Comparison of ENCODE assay signal across 17 cellular contexts in the genomic region with DNA sequence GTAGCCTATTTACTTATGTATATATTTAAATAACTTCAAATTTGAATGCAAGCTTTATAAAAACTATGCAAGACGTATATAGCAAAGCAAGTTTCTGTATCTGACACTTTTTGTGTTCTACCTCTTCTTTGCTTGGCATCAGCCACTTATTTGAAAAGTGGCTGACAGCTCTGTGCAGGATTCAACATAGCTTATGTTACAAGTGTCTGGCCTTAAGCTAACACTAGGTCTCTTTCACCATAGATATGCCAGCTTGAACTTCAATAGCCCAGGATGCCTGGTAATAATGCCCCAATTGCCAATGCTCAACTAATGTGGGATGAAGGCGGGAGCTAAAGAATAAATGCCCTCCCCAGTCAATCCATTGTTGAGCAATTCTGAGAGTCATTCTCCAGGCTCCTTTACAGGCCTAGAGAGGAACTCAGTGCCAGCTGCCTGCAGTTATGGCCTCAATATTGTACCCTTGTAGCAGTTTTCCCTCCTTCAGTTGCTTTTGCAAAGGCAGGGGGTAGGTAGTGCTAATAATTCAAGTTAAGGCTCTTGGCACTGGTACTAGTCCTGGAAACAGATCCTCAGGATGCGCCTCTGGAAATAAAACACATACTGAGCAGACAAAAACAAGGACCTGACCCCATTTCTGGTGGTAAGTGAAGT.
DNase-seq lines count a peak whose midpoint lies in the region; ATAC-seq and TF ChIP-seq lines count a peak whose summit lies in the region.
"Had no signal": no experiment of that assay in that cellular context is flagged by ENCODE, and none has a peak within 500 bp of the region (broad histone marks: within the 10 kb centered on the region; RNA-seq: fewer than 3 reads in every experiment).

No MANE protein-coding gene starts in this region.

- H3F3A ChIP-seq in neural progenitor cell (ENCODE audit: low read depth): no peaks in the 10 kb centered on the region

- DNase-seq in SK-N-MC (ENCODE audit: low read depth, low spot score): no peak
- no peak for DNase-seq in left cardiac atrium
- DNase-seq in neural progenitor cell (ENCODE audit: low spot score): no peak
- no peak for DNase-seq in activated CD8-positive, alpha-beta T cell treated with anti-CD3 and anti-CD28 coated beads for 36 hours
- DNase-seq in stimulated activated CD4-positive, alpha-beta T cell treated with anti-CD3 and anti-CD28 coated beads, Interleukin-12 subunit alpha, Interleukin-12 subunit beta, amount 100 ng/mL, for 4 hours: no peak
- DNase-seq in stimulated activated naive CD4-positive, alpha-beta T cell treated with Interleukin-2 at 50 U/mL for 16 hours (lab: John Stamatoyannopoulos, UW): no peak
- DNase-seq: CD8-positive, alpha-beta memory T cell; DND-41; H7; NCI-H1417 treated with DMSO at 0.1 percent for 48 hours; NCI-H1930; NCI-H510A; NCI-H748 treated with DMSO at 0.1 percent for 48 hours; SHP77 treated with DMSO at 0.1 percent for 48 hours had no signal

- no peaks in the 10 kb centered on the region for H4K20me1 ChIP-seq in neural progenitor cell (ENCODE audit: low read depth)

- H3K36me3 ChIP-seq in SK-N-MC (ENCODE audit: insufficient read depth, low read length): no peaks in the 10 kb centered on the region
- H3K36me3 ChIP-seq in neural progenitor cell: no peaks in the 10 kb centered on the region

- intact Hi-C loops in left cardiac atrium (cut with DNase I): no loop called here
- intact Hi-C loops in activated CD8-positive, alpha-beta T cell treated with anti-CD3 and anti-CD28 coated beads for 36 hours (cut with micrococcal nuclease): no loop called here

- H3K4me1 ChIP-seq in neural progenitor cell: peaks cover 6% of the 10 kb centered on the region

- H3K9me3 Mint-ChIP-seq in neural progenitor cell: no peaks in the 10 kb centered on the region
- peaks cover 2% of the 10 kb centered on the region for H3K9me3 Mint-ChIP-seq in activated CD8-positive, alpha-beta T cell treated with anti-CD3 and anti-CD28 coated beads for 36 hours

- H3K4me2 ChIP-seq in neural progenitor cell: no peak overlapping the region

- H3K27ac ChIP-seq in SK-N-MC (peak overlapping the region; percentile 57), neural progenitor cell (no peak overlapping the region)
- H3K27ac ChIP-seq: HL-60 had no signal

- H3K4me3 Mint-ChIP-seq in neural progenitor cell: no peak overlapping the region
- no peak overlapping the region for H3K4me3 Mint-ChIP-seq in activated CD8-positive, alpha-beta T cell treated with anti-CD3 and anti-CD28 coated beads for 36 hours
- H3K4me3 Mint-ChIP-seq: CD8-positive, alpha-beta memory T cell; HFFc6 had no signal

- no peak overlapping the region for H2AFZ ChIP-seq in neural progenitor cell (replicated peaks)

- H3K79me2 ChIP-seq in neural progenitor cell (ENCODE audit: low read depth): no peaks in the 10 kb centered on the region

- TF ChIP-seq EP300 in Ishikawa (IDR thresholded peaks at IDR 0.05; ENCODE audit: borderline replicate concordance): no peak

- no peaks in the 10 kb centered on the region for H3K36me3 Mint-ChIP-seq in neural progenitor cell
- H3K36me3 Mint-ChIP-seq in activated CD8-positive, alpha-beta T cell treated with anti-CD3 and anti-CD28 coated beads for 36 hours (ENCODE audit: low read depth): no peaks in the 10 kb centered on the region

- no peaks in the 10 kb centered on the region for H3K27me3 ChIP-seq in neural progenitor cell

- no peak for TF ChIP-seq RAD21 in Ishikawa (IDR thresholded peaks at IDR 0.05; ENCODE audit: low read depth)

- ATAC-seq in left cardiac atrium: peak; percentile 44 to 86
- ATAC-seq in activated CD8-positive, alpha-beta T cell treated with anti-CD3 and anti-CD28 coated beads for 36 hours: no peak

- no peak for TF ChIP-seq CTCF in neural progenitor cell (IDR thresholded peaks at IDR 0.05)
- no peak for TF ChIP-seq CTCF in activated CD8-positive, alpha-beta T cell treated with anti-CD3 and anti-CD28 coated beads for 36 hours (IDR thresholded peaks at IDR 0.05)

- no peak overlapping the region for H3K9ac ChIP-seq in SK-N-MC (ENCODE audit: insufficient read length)
- H3K9ac ChIP-seq in neural progenitor cell: no peak overlapping the region

- peaks cover 33% of the 10 kb centered on the region for H3K4me1 Mint-ChIP-seq in neural progenitor cell
- H3K4me1 Mint-ChIP-seq in activated CD8-positive, alpha-beta T cell treated with anti-CD3 and anti-CD28 coated beads for 36 hours (ENCODE audit: low read depth): no peaks in the 10 kb centered on the region
- H3K4me1 Mint-ChIP-seq: CD8-positive, alpha-beta memory T cell had no signal

- peak overlapping the region; percentile 28; the same call in 1 of the 2 replicates for H3K4me3 ChIP-seq in SK-N-MC
- no peak overlapping the region for H3K4me3 ChIP-seq in neural progenitor cell

- peaks cover 2% of the 10 kb centered on the region for H3K27me3 Mint-ChIP-seq in neural progenitor cell (ENCODE audit: insufficient read depth, low read depth)
- no peaks in the 10 kb centered on the region for H3K27me3 Mint-ChIP-seq in activated CD8-positive, alpha-beta T cell treated with anti-CD3 and anti-CD28 coated beads for 36 hours
- H3K27me3 Mint-ChIP-seq: CD8-positive, alpha-beta memory T cell had no signal

- CTCF ChIA-PET in activated CD8-positive, alpha-beta T cell treated with anti-CD3 and anti-CD28 coated beads for 36 hours (lab: Charles Lee): interaction anchor here (1.4 kb wide), 1 partner anchor 9 kb away, joined by 3 read pairs; no protein-coding TSS in a partner anchor

- peak overlapping the region; percentile 96 for H3K27ac Mint-ChIP-seq in neural progenitor cell
- H3K27ac Mint-ChIP-seq in activated CD8-positive, alpha-beta T cell treated with anti-CD3 and anti-CD28 coated beads for 36 hours: no peak overlapping the region
- H3K27ac Mint-ChIP-seq: CD8-positive, alpha-beta memory T cell; HFFc6 had no signal

- POLR2A ChIA-PET in activated CD8-positive, alpha-beta T cell treated with anti-CD3 and anti-CD28 coated beads for 36 hours (lab: Charles Lee): no interaction called here

- H3K9me3 ChIP-seq in SK-N-MC (ENCODE audit: low read depth, low read length) (no peaks in the 10 kb centered on the region), neural progenitor cell (ENCODE audit: low read depth) (no peaks in the 10 kb centered on the region)

TF ChIP-seq in Ishikawa, 13 proteins besides CTCF, POLR2A, EP300 and RAD21:
- TF ChIP-seq, protein P1, sequence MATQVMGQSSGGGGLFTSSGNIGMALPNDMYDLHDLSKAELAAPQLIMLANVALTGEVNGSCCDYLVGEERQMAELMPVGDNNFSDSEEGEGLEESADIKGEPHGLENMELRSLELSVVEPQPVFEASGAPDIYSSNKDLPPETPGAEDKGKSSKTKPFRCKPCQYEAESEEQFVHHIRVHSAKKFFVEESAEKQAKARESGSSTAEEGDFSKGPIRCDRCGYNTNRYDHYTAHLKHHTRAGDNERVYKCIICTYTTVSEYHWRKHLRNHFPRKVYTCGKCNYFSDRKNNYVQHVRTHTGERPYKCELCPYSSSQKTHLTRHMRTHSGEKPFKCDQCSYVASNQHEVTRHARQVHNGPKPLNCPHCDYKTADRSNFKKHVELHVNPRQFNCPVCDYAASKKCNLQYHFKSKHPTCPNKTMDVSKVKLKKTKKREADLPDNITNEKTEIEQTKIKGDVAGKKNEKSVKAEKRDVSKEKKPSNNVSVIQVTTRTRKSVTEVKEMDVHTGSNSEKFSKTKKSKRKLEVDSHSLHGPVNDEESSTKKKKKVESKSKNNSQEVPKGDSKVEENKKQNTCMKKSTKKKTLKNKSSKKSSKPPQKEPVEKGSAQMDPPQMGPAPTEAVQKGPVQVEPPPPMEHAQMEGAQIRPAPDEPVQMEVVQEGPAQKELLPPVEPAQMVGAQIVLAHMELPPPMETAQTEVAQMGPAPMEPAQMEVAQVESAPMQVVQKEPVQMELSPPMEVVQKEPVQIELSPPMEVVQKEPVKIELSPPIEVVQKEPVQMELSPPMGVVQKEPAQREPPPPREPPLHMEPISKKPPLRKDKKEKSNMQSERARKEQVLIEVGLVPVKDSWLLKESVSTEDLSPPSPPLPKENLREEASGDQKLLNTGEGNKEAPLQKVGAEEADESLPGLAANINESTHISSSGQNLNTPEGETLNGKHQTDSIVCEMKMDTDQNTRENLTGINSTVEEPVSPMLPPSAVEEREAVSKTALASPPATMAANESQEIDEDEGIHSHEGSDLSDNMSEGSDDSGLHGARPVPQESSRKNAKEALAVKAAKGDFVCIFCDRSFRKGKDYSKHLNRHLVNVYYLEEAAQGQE (IDR thresholded peaks at IDR 0.05; ENCODE audit: low read depth): no peak
- peak; percentile 81 for TF ChIP-seq CEBPB (IDR thresholded peaks at IDR 0.05)
